Comparison of ENCODE assay signal across 8 cellular contexts in the genomic region with DNA sequence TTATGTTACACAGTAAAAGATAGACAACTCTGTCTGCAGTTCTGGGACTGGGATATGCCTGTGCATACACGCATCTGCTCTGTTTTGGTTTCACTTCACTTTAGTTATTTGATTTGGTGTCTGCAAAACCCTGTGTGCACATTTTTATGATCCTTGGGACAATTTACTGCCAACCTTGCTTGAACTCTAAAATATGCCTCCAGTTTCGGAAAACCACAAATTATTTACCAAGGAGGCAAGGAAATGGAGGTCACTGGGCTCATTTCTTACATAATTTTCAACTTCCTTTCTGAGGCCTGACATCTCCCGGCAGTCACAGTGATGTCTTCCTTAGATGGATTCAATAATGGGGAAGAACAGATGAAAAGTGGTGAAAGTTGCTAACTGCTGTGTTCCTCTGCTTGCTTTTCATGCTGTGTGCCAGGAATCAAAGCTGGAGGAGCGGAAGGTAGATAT.
DNase-seq lines count a peak whose midpoint lies in the region; ATAC-seq, FAIRE-seq and TF ChIP-seq lines count a peak whose summit lies in the region.

No MANE protein-coding gene starts in this region.

- ATAC-seq in GM18505 (IDR thresholded peaks at IDR 0.05; ENCODE audit: unreplicated experiment) (peak; percentile 83), HG02840 (IDR thresholded peaks at IDR 0.05; ENCODE audit: low FRiP score, unreplicated experiment) (peak; percentile 66)

- no peak for FAIRE-seq in RCC 7860 (lab: Jason Lieb, UNC)

- DNase-seq in Peyer's patch (no peak), NCI-H2196 (lab: John Stamatoyannopoulos, UW; ENCODE audit: unreplicated experiment) (no peak), RCC 7860 (ENCODE audit: low spot score) (no peak), activated T-cell treated with anti-CD3 and anti-CD28 coated beads for 4 hours (no peak), NCI-H524 treated with DMSO at 0.1 percent for 48 hours (lab: John Stamatoyannopoulos, UW) (no peak)

- H3K27me3 ChIP-seq in Peyer's patch, result no peaks in the 10 kb centered on the region
- H3K27me3 ChIP-seq in mononuclear cell (ENCODE audit: insufficient read depth, low read length), result no peaks in the 10 kb centered on the region

- H3K4me1 ChIP-seq in Peyer's patch (peaks cover 0 to 8% (median 2%) of the 10 kb centered on the region in 4 donors), mononuclear cell (ENCODE audit: insufficient read depth, low read length) (peaks cover 21% of the 10 kb centered on the region)

- no peaks in the 10 kb centered on the region for H3K36me3 ChIP-seq in Peyer's patch

- H3K27ac ChIP-seq in Peyer's patch, result peak overlapping the region; percentile 1 to 49 (median 18)

- no peak for TF ChIP-seq POLR2A in GM18505 (IDR thresholded peaks at IDR 0.05; ENCODE audit: borderline replicate concordance, extremely low read depth, insufficient read depth, insufficient read length)
- no peak for TF ChIP-seq POLR2A in Peyer's patch (IDR thresholded peaks at IDR 0.05)

- H3K4me3 ChIP-seq in Peyer's patch (peak overlapping the region in 1 of 4 donors; percentile 27), mononuclear cell (ENCODE audit: low read length) (peak overlapping the region; percentile 4)

- no peak for TF ChIP-seq CTCF in Peyer's patch (IDR thresholded peaks at IDR 0.05)

- H3K9me3 ChIP-seq in Peyer's patch (no peaks in the 10 kb centered on the region), mononuclear cell (ENCODE audit: low read depth, low read length) (no peaks in the 10 kb centered on the region)
